8 cellular contexts compared by ENCODE assay signal in genomic region chr4:87092389-87093141, GRCh38.
DNase-seq lines count a peak whose midpoint lies in the region; ATAC-seq, FAIRE-seq and TF ChIP-seq lines count a peak whose summit lies in the region.

No MANE protein-coding gene starts in this region.

- H3K4me1 ChIP-seq in HCT116 (ENCODE audit: control insufficient read depth in 1 of 2, insufficient read depth in 2 of 2, low read length in 2 of 2) (peaks cover 18 to 20% of the 10 kb centered on the region in 2 experiments), HepG2 (ENCODE audit: insufficient read depth, low read length) (peaks cover 38% of the 10 kb centered on the region), endodermal cell (ENCODE audit: control insufficient read depth, insufficient read depth, low read length) (peaks cover 3% of the 10 kb centered on the region)

- intact Hi-C loops in HCT116 (cut with micrococcal nuclease) (loop anchor here (1.0 to 2.0 kb wide), 3 partner anchors 86 to 596 kb away; no protein-coding TSS in a partner anchor), MCF 10A (cut with micrococcal nuclease) (loop anchor here (1.0 kb wide), 5 partner anchors 81 to 194 kb away; no protein-coding TSS in a partner anchor), HepG2 (cut with micrococcal nuclease; ENCODE audit: unreplicated experiment) (loop anchor here (1.0 to 5.0 kb wide), 4 partner anchors 14 to 170 kb away; partner anchors contain the start of gene AFF1)

- H3K4me3 ChIP-seq in HCT116 (replicated peaks in 1 of 2; ENCODE audit: low read depth in 1 of 2, low read length in 2 of 2) (no peak overlapping the region), HepG2 (replicated peaks in 1 of 3; ENCODE audit: insufficient read depth in 1 of 3, low read depth in 2 of 3, low read length in 3 of 3) (no peak overlapping the region), endodermal cell (ENCODE audit: low read length) (no peak overlapping the region)

- RAD21 ChIA-PET in HCT116 (lab: Charles Lee; ENCODE audit: low non-redundant PET in 1 of 2, low total read pairs in 2 of 2, uncharacterized antibody in 2 of 2, unreplicated experiment in 2 of 2), result interaction anchor here (0.6 to 2.1 kb wide), 4 partner anchors 11 to 170 kb away, joined by 3 to 15 read pairs (median 6); no protein-coding TSS in a partner anchor

- no peak for TF ChIP-seq CTCF in HCT116 (IDR thresholded peaks at IDR 0.05 in 2 of 3, conservative IDR thresholded peaks at IDR 0.05 in 1 of 3; ENCODE audit: borderline replicate concordance in 1 of 3, insufficient read depth in 1 of 3, low read depth in 2 of 3, low read length in 2 of 3)
- TF ChIP-seq CTCF in MCF 10A (IDR thresholded peaks at IDR 0.05; ENCODE audit: unreplicated experiment), result no peak
- no peak for TF ChIP-seq CTCF in HepG2 (CRISPR knock-in tag; IDR thresholded peaks at IDR 0.05)
- no peak for TF ChIP-seq CTCF in endodermal cell (conservative IDR thresholded peaks at IDR 0.05)

- H4K20me1 ChIP-seq in HCT116 (ENCODE audit: insufficient read depth), result no peaks in the 10 kb centered on the region
- H4K20me1 ChIP-seq in HepG2 (ENCODE audit: insufficient read depth, low read length), result peaks cover 15% of the 10 kb centered on the region; the same call in 1 of the 2 replicates

- no peak for TF ChIP-seq POLR2A in HCT116 (IDR thresholded peaks at IDR 0.05; ENCODE audit: borderline replicate concordance, extremely low read depth, insufficient read depth, insufficient read length)
- no peak for TF ChIP-seq POLR2A in HepG2 (IDR thresholded peaks at IDR 0.05; ENCODE audit: insufficient read depth in 1 of 2, low read depth in 2 of 2, low read length in 2 of 2)

- H2AFZ ChIP-seq in HCT116 (ENCODE audit: low read depth, low read length, poor library complexity, severe bottlenecking), result no peak overlapping the region
- no peak overlapping the region for H2AFZ ChIP-seq in HepG2 (ENCODE audit: low read length)

- H3K27ac Mint-ChIP-seq in MCF 10A (ENCODE audit: low read depth, unreplicated experiment), result peak overlapping the region; percentile 87
- H3K27ac Mint-ChIP-seq in endodermal cell, result no peak overlapping the region

- TF ChIP-seq EP300 in HepG2 (IDR thresholded peaks at IDR 0.05; ENCODE audit: low read depth in 2 of 2, low read length in 2 of 2) (no peak), HepG2 (CRISPR knock-in tag; IDR thresholded peaks at IDR 0.05; ENCODE audit: borderline replicate concordance) (no peak)

- in situ Hi-C loops in HepG2 (cut with HindIII; ENCODE audit: extremely low pct_ligation_motif_present, low pct_unique_long_range_greater_than_20kb), result loop anchor here (5.0 kb wide), 1 partner anchor 170 kb away; no protein-coding TSS in a partner anchor

- POLR2A ChIA-PET in HCT116 (lab: Charles Lee), result interaction anchor here (0.9 to 1.3 kb wide), 3 partner anchors 83 to 188 kb away, joined by 3 to 4 read pairs (median 3); no protein-coding TSS in a partner anchor
- POLR2A ChIA-PET in MCF 10A (lab: Yijun Ruan, JAX), result interaction anchor here (0.6 to 3.7 kb wide), 22 partner anchors 9 to 171 kb away, joined by 3 to 52 read pairs (median 5); partner anchors contain the start of gene AFF1
- POLR2A ChIA-PET in HepG2 (lab: Yijun Ruan, JAX), result interaction anchor here (1.4 to 2.1 kb wide), 3 partner anchors 86 to 170 kb away, joined by 4 to 17 read pairs (median 6); no protein-coding TSS in a partner anchor

- H3K27me3 Mint-ChIP-seq in MCF 10A (ENCODE audit: insufficient read depth, unreplicated experiment), result no peaks in the 10 kb centered on the region
- no peaks in the 10 kb centered on the region for H3K27me3 Mint-ChIP-seq in endodermal cell (ENCODE audit: insufficient read depth)

- H3K4me2 ChIP-seq in HCT116 (ENCODE audit: low read length) (peak overlapping the region; percentile 45), HepG2 (ENCODE audit: low read depth, low read length) (no peak overlapping the region)

- H3K79me2 ChIP-seq in HCT116 (ENCODE audit: insufficient read depth, low read length) (no peaks in the 10 kb centered on the region; the same call in 1 of the 2 replicates), HepG2 (ENCODE audit: insufficient read depth, low read length) (no peaks in the 10 kb centered on the region)

- no peaks in the 10 kb centered on the region for H3K9me2 ChIP-seq in HCT116 (ENCODE audit: insufficient read depth)

- H3K9ac ChIP-seq in HCT116 (ENCODE audit: low read length) (no peak overlapping the region), HepG2 (ENCODE audit: insufficient read depth, low read depth, low read length) (no peak overlapping the region), endodermal cell (ENCODE audit: extremely low read depth, low read length, poor library complexity, severe bottlenecking) (no peak overlapping the region)

- DNase-seq in D341Med (ENCODE audit: low spot score), result peak; percentile 64
- peak; percentile 52 for DNase-seq in HCT116 (ENCODE audit: low read depth, low spot score)
- DNase-seq in NCI-H2196 treated with DMSO at 0.1 percent for 48 hours (lab: John Stamatoyannopoulos, UW; ENCODE audit: unreplicated experiment), result peak; percentile 54
- peak; percentile 98 for DNase-seq in MCF 10A (ENCODE audit: unreplicated experiment)
- peak; percentile 62 for DNase-seq in HepG2 (ENCODE audit: low spot score)
- DNase-seq in endodermal cell, result no peak
- no peak for DNase-seq in GOT3 (lab: John Stamatoyannopoulos, UW)
- no peak for DNase-seq in Kasumi-1 (lab: John Stamatoyannopoulos, UW)

- ATAC-seq in HCT116, result peak; percentile 75
- peak; percentile 75 for ATAC-seq in HepG2

- H3K4me3 Mint-ChIP-seq in MCF 10A (ENCODE audit: unreplicated experiment) (peak overlapping the region; percentile 23), endodermal cell (no peak overlapping the region)

- WGBS in HepG2 (ENCODE audit: low lambda C conversion rate), result 81% methylated on average over 3 of the region's 4 CpGs
- 92 to 100% methylated on average over 1 to 4 of the region's 4 CpGs for WGBS in endodermal cell (ENCODE audit: insufficient coverage in 1 of 2, insufficient read length in 1 of 2), 2 experiments

- FAIRE-seq in HepG2 (lab: Jason Lieb, UNC), result peak; percentile 36

- H3K27ac ChIP-seq in HCT116 (ENCODE audit: low read depth, low read length), result peak overlapping the region; percentile 23; the same call in 1 of the 2 replicates
- H3K27ac ChIP-seq in HepG2 (ENCODE audit: extremely low read length, insufficient read depth, low read length), result no peak overlapping the region
- no peak overlapping the region for H3K27ac ChIP-seq in endodermal cell (ENCODE audit: low read depth, low read length)

- H3K27me3 ChIP-seq in HCT116 (ENCODE audit: insufficient read depth, low read length) (no peaks in the 10 kb centered on the region), HepG2 (ENCODE audit: control insufficient read depth in 1 of 2, insufficient read depth in 2 of 2, low read length in 2 of 2) (no peaks in the 10 kb centered on the region), endodermal cell (ENCODE audit: control insufficient read depth, insufficient read depth, low read length, poor library complexity, severe bottlenecking) (no peaks in the 10 kb centered on the region)

- H3K9me3 ChIP-seq in HCT116 (ENCODE audit: control insufficient read depth in 1 of 2, insufficient read depth in 1 of 2, low read depth in 1 of 2, low read length in 2 of 2) (no peaks in the 10 kb centered on the region), HepG2 (ENCODE audit: low read length) (no peaks in the 10 kb centered on the region), endodermal cell (ENCODE audit: control insufficient read depth, low read length) (no peaks in the 10 kb centered on the region)

- H3K36me3 Mint-ChIP-seq in MCF 10A (ENCODE audit: insufficient read depth, unreplicated experiment), result peaks cover 62% of the 10 kb centered on the region
- H3K36me3 Mint-ChIP-seq in endodermal cell (ENCODE audit: low read depth), result peaks cover 52% of the 10 kb centered on the region

- peaks cover 30% of the 10 kb centered on the region for H3K4me1 Mint-ChIP-seq in MCF 10A (ENCODE audit: insufficient read depth, unreplicated experiment)
- peaks cover 14% of the 10 kb centered on the region for H3K4me1 Mint-ChIP-seq in endodermal cell

- CTCF ChIA-PET in HCT116 (lab: Charles Lee) (interaction anchor here (1.2 to 3.9 kb wide), 8 partner anchors 11 to 171 kb away, joined by 3 to 49 read pairs (median 5); partner anchors contain the start of gene AFF1), MCF 10A (lab: Yijun Ruan, JAX) (interaction anchor here (0.6 to 6.0 kb wide), 26 partner anchors 10 to 593 kb away, joined by 3 to 53 read pairs (median 3); no protein-coding TSS in a partner anchor), HepG2 (lab: Yijun Ruan, JAX; ENCODE audit: low intra/inter-chr PET ratio, low total read pairs) (interaction anchor here (3.1 kb wide), 1 partner anchor 170 kb away, joined by 23 read pairs; no protein-coding TSS in a partner anchor)

- H3K36me3 ChIP-seq in HCT116 (ENCODE audit: control insufficient read depth in 1 of 2, insufficient read depth in 2 of 2, low read length in 2 of 2) (no peaks in the 10 kb centered on the region), HepG2 (replicated peaks in 1 of 2; ENCODE audit: control insufficient read depth in 1 of 2, insufficient read depth in 2 of 2, low read length in 2 of 2) (peaks cover 8 to 45% of the 10 kb centered on the region in 2 experiments; a peak in 3 of 5 replicates), endodermal cell (ENCODE audit: control insufficient read depth, insufficient read depth, low read length) (peaks cover 74% of the 10 kb centered on the region)

- BruUV-seq in HCT116 (replicated peaks; lab: Mats Ljungman, UMichigan) (no TSS peak), MCF 10A (replicated peaks; lab: Mats Ljungman, UMichigan) (no TSS peak), HepG2 (replicated peaks; lab: Mats Ljungman, UMichigan) (no TSS peak)

- H3K9me3 Mint-ChIP-seq in MCF 10A (ENCODE audit: unreplicated experiment), result no peaks in the 10 kb centered on the region
- H3K9me3 Mint-ChIP-seq in endodermal cell, result no peaks in the 10 kb centered on the region

- TF ChIP-seq RAD21 in HCT116 (IDR thresholded peaks at IDR 0.05; ENCODE audit: low read depth) (no peak), HepG2 (CRISPR knock-in tag; IDR thresholded peaks at IDR 0.05) (no peak)

TF ChIP-seq in HCT116, 20 proteins besides CTCF, POLR2A, EP300 and RAD21:
- TF ChIP-seq CEBPB (IDR thresholded peaks at IDR 0.05; ENCODE audit: low read depth), result peak; percentile 80
- no peak for TF ChIP-seq ZFX (IDR thresholded peaks at IDR 0.05)
- TF ChIP-seq MAX (IDR thresholded peaks at IDR 0.05), result peak; percentile 29
- TF ChIP-seq EGR1 (IDR thresholded peaks at IDR 0.05; ENCODE audit: low read depth), result peak; percentile 71
TF ChIP-seq in HCT116: peak in this region for 3.

TF ChIP-seq in HepG2, 621 proteins besides CTCF, POLR2A, EP300 and RAD21 (continues in another document):
- TF ChIP-seq IRX3 (CRISPR knock-in tag; IDR thresholded peaks at IDR 0.05; ENCODE audit: borderline replicate concordance, low read depth) (no peak), CBX5 (CRISPR knock-in tag; IDR thresholded peaks at IDR 0.05; ENCODE audit: borderline replicate concordance) (0 out of 2 replicates have a peak, but pooled peaks have one; percentile 28), RELA (CRISPR knock-in tag; IDR thresholded peaks at IDR 0.05) (no peak)

Comparison
In these comparisons a context has a peak if more than half of its experiments do, and no peak if none do; other contexts are left out.
1. DNase-seq: peak in D341Med (single experiment), HCT116 (single experiment), NCI-H2196 treated with DMSO at 0.1 percent for 48 hours (single experiment), MCF 10A (single experiment) and HepG2 (single experiment); none in endodermal cell (single experiment), GOT3 (single experiment) and Kasumi-1 (0 of 2).